1 cellular context compared by ENCODE assay signal in genomic region chr1:212558665-212559480, GRCh38.
TF ChIP-seq lines count a peak whose summit lies in the region.

No MANE protein-coding gene starts in this region.

TF ChIP-seq in HepG2, 621 proteins besides CTCF, POLR2A, EP300 and RAD21 (continued from another document and continues in another):
- TF ChIP-seq, protein P1, sequence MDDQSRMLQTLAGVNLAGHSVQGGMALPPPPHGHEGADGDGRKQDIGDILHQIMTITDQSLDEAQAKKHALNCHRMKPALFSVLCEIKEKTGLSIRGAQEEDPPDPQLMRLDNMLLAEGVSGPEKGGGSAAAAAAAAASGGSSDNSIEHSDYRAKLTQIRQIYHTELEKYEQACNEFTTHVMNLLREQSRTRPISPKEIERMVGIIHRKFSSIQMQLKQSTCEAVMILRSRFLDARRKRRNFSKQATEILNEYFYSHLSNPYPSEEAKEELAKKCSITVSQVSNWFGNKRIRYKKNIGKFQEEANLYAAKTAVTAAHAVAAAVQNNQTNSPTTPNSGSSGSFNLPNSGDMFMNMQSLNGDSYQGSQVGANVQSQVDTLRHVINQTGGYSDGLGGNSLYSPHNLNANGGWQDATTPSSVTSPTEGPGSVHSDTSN (CRISPR knock-in tag; IDR thresholded peaks at IDR 0.05; ENCODE audit: borderline replicate concordance) = no peak
- TF ChIP-seq KDM2A (CRISPR knock-in tag; IDR thresholded peaks at IDR 0.05; ENCODE audit: borderline replicate concordance, low read depth) (peak; percentile 76; the same call in 1 of the 2 replicates), ZNF3 (CRISPR knock-in tag; IDR thresholded peaks at IDR 0.05) (no peak), ZNF546 (CRISPR knock-in tag; conservative IDR thresholded peaks at IDR 0.05) (no peak), ZC3H13 (CRISPR knock-in tag; IDR thresholded peaks at IDR 0.05) (no peak), SMAD9 (CRISPR knock-in tag; IDR thresholded peaks at IDR 0.05) (no peak), SAP130 (CRISPR knock-in tag; IDR thresholded peaks at IDR 0.05; ENCODE audit: low read depth) (peak; percentile 35; the same call in 1 of the 2 replicates), ZSCAN30 (CRISPR knock-in tag; IDR thresholded peaks at IDR 0.05) (no peak), ZBTB21 (CRISPR knock-in tag; IDR thresholded peaks at IDR 0.05) (peak; percentile 55; the same call in 1 of the 2 replicates), ZNF563 (CRISPR knock-in tag; IDR thresholded peaks at IDR 0.05) (peak; percentile 45; the same call in 1 of the 2 replicates), ZNF33A (CRISPR knock-in tag; IDR thresholded peaks at IDR 0.05; ENCODE audit: borderline replicate concordance) (no peak), ZNF44 (CRISPR knock-in tag; IDR thresholded peaks at IDR 0.05) (0 out of 2 replicates have a peak, but pooled peaks have one; percentile 42), PHF21A (CRISPR knock-in tag; IDR thresholded peaks at IDR 0.05) (no peak), ZNF772 (CRISPR knock-in tag; IDR thresholded peaks at IDR 0.05) (no peak), POGZ (CRISPR knock-in tag; IDR thresholded peaks at IDR 0.05) (peak; percentile 74), RXRA (CRISPR knock-in tag; IDR thresholded peaks at IDR 0.05) (peak; percentile 27; the same call in 1 of the 2 replicates), GZF1 (CRISPR knock-in tag; IDR thresholded peaks at IDR 0.05) (no peak), NFE2L1 (CRISPR knock-in tag; IDR thresholded peaks at IDR 0.05; ENCODE audit: borderline replicate concordance) (no peak), TEAD3 (CRISPR knock-in tag; optimal IDR thresholded peaks at IDR 0.05; ENCODE audit: borderline replicate concordance) (peak; percentile 36), GFI1 (CRISPR knock-in tag; IDR thresholded peaks at IDR 0.05; ENCODE audit: borderline replicate concordance) (no peak), HOXA5 (CRISPR knock-in tag; IDR thresholded peaks at IDR 0.05) (no peak), ZNF30 (CRISPR knock-in tag; IDR thresholded peaks at IDR 0.05) (no peak; the same call in 1 of the 2 replicates), ZNF282 (IDR thresholded peaks at IDR 0.05; ENCODE audit: partially characterized antibody) (no peak), ZNF225 (CRISPR knock-in tag; IDR thresholded peaks at IDR 0.05) (no peak), ZNF652 (CRISPR knock-in tag; IDR thresholded peaks at IDR 0.05; ENCODE audit: borderline replicate concordance, low read depth) (no peak), ATF4 (CRISPR knock-in tag; IDR thresholded peaks at IDR 0.05) (peak in 1 of 2 experiments; percentile 71; a peak in 2 of 4 replicates), HCFC1 (IDR thresholded peaks at IDR 0.05; ENCODE audit: low read depth, low read length) (no peak), RFX5 (IDR thresholded peaks at IDR 0.05; ENCODE audit: low read depth, low read length) (no peak), ZNF704 (CRISPR knock-in tag; IDR thresholded peaks at IDR 0.05; ENCODE audit: borderline replicate concordance) (no peak; the same call in 1 of the 2 replicates), SNAPC2 (CRISPR knock-in tag; IDR thresholded peaks at IDR 0.05) (no peak), ZNF350 (CRISPR knock-in tag; IDR thresholded peaks at IDR 0.05; ENCODE audit: borderline replicate concordance, low read depth) (no peak), ZNF138 (CRISPR knock-in tag; IDR thresholded peaks at IDR 0.05; ENCODE audit: low read depth) (no peak), ZFYVE20 (CRISPR knock-in tag; IDR thresholded peaks at IDR 0.05; ENCODE audit: borderline replicate concordance, low read depth) (no peak), ZNF703 (CRISPR knock-in tag; IDR thresholded peaks at IDR 0.05; ENCODE audit: borderline replicate concordance) (no peak), FOXK2 (IDR thresholded peaks at IDR 0.05) (no peak), ZNF737 (CRISPR knock-in tag; IDR thresholded peaks at IDR 0.05; ENCODE audit: borderline replicate concordance) (no peak), GABPA (IDR thresholded peaks at IDR 0.05; ENCODE audit: low read depth, low read length) (no peak), GABPA (CRISPR knock-in tag; IDR thresholded peaks at IDR 0.05; ENCODE audit: low read depth) (no peak), HDAC2 (CRISPR knock-in tag; IDR thresholded peaks at IDR 0.05) (no peak), ETV6 (CRISPR knock-in tag; conservative IDR thresholded peaks at IDR 0.05) (no peak), ARNTL (CRISPR knock-in tag; IDR thresholded peaks at IDR 0.05) (no peak), JUN (CRISPR knock-in tag; IDR thresholded peaks at IDR 0.05) (peak; percentile 77), ATRX (CRISPR knock-in tag; IDR thresholded peaks at IDR 0.05; ENCODE audit: borderline replicate concordance) (no peak), ZSCAN5A (CRISPR knock-in tag; IDR thresholded peaks at IDR 0.05; ENCODE audit: borderline replicate concordance) (no peak), ZNF83 (CRISPR knock-in tag; IDR thresholded peaks at IDR 0.05; ENCODE audit: borderline replicate concordance) (no peak), RFX1 (IDR thresholded peaks at IDR 0.05) (no peak), TBX2 (CRISPR knock-in tag; IDR thresholded peaks at IDR 0.05; ENCODE audit: borderline replicate concordance) (peak; percentile 39; the same call in 1 of the 2 replicates), ZNF263 (CRISPR knock-in tag; IDR thresholded peaks at IDR 0.05) (no peak), ZNF549 (CRISPR knock-in tag; IDR thresholded peaks at IDR 0.05) (no peak), ERF (CRISPR knock-in tag; IDR thresholded peaks at IDR 0.05) (0 out of 2 replicates have a peak, but pooled peaks have one; percentile 41), MAZ (IDR thresholded peaks at IDR 0.05; ENCODE audit: borderline replicate concordance, low read depth, low read length) (peak; percentile 34; the same call in 1 of the 2 replicates), MAZ (CRISPR knock-in tag; IDR thresholded peaks at IDR 0.05; ENCODE audit: low read depth) (peak; percentile 36; the same call in 1 of the 2 replicates), MIXL1 (CRISPR knock-in tag; IDR thresholded peaks at IDR 0.05) (no peak), PRDM4 (CRISPR knock-in tag; IDR thresholded peaks at IDR 0.05; ENCODE audit: borderline replicate concordance) (no peak), ZSCAN9 (CRISPR knock-in tag; IDR thresholded peaks at IDR 0.05; ENCODE audit: borderline replicate concordance) (no peak; the same call in 1 of the 2 replicates)
- TF ChIP-seq, protein P2, sequence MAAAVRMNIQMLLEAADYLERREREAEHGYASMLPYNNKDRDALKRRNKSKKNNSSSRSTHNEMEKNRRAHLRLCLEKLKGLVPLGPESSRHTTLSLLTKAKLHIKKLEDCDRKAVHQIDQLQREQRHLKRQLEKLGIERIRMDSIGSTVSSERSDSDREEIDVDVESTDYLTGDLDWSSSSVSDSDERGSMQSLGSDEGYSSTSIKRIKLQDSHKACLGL (CRISPR knock-in tag; IDR thresholded peaks at IDR 0.05) = no peak; the same call in 1 of the 2 replicates
- TF ChIP-seq, protein P3, sequence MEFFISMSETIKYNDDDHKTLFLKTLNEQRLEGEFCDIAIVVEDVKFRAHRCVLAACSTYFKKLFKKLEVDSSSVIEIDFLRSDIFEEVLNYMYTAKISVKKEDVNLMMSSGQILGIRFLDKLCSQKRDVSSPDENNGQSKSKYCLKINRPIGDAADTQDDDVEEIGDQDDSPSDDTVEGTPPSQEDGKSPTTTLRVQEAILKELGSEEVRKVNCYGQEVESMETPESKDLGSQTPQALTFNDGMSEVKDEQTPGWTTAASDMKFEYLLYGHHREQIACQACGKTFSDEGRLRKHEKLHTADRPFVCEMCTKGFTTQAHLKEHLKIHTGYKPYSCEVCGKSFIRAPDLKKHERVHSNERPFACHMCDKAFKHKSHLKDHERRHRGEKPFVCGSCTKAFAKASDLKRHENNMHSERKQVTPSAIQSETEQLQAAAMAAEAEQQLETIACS (CRISPR knock-in tag; IDR thresholded peaks at IDR 0.05) = peak; percentile 93
- TF ChIP-seq, protein P4, sequence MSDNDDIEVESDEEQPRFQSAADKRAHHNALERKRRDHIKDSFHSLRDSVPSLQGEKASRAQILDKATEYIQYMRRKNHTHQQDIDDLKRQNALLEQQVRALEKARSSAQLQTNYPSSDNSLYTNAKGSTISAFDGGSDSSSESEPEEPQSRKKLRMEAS (IDR thresholded peaks at IDR 0.05) = peak; percentile 80
- TF ChIP-seq, protein P5, sequence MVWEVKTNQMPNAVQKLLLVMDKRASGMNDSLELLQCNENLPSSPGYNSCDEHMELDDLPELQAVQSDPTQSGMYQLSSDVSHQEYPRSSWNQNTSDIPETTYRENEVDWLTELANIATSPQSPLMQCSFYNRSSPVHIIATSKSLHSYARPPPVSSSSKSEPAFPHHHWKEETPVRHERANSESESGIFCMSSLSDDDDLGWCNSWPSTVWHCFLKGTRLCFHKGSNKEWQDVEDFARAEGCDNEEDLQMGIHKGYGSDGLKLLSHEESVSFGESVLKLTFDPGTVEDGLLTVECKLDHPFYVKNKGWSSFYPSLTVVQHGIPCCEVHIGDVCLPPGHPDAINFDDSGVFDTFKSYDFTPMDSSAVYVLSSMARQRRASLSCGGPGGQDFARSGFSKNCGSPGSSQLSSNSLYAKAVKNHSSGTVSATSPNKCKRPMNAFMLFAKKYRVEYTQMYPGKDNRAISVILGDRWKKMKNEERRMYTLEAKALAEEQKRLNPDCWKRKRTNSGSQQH (CRISPR knock-in tag; IDR thresholded peaks at IDR 0.05; ENCODE audit: low read depth) = no peak
- TF ChIP-seq, protein P6, sequence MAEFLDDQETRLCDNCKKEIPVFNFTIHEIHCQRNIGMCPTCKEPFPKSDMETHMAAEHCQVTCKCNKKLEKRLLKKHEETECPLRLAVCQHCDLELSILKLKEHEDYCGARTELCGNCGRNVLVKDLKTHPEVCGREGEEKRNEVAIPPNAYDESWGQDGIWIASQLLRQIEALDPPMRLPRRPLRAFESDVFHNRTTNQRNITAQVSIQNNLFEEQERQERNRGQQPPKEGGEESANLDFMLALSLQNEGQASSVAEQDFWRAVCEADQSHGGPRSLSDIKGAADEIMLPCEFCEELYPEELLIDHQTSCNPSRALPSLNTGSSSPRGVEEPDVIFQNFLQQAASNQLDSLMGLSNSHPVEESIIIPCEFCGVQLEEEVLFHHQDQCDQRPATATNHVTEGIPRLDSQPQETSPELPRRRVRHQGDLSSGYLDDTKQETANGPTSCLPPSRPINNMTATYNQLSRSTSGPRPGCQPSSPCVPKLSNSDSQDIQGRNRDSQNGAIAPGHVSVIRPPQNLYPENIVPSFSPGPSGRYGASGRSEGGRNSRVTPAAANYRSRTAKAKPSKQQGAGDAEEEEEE (CRISPR knock-in tag; IDR thresholded peaks at IDR 0.05; ENCODE audit: borderline replicate concordance) = no peak
- TF ChIP-seq, protein P7, sequence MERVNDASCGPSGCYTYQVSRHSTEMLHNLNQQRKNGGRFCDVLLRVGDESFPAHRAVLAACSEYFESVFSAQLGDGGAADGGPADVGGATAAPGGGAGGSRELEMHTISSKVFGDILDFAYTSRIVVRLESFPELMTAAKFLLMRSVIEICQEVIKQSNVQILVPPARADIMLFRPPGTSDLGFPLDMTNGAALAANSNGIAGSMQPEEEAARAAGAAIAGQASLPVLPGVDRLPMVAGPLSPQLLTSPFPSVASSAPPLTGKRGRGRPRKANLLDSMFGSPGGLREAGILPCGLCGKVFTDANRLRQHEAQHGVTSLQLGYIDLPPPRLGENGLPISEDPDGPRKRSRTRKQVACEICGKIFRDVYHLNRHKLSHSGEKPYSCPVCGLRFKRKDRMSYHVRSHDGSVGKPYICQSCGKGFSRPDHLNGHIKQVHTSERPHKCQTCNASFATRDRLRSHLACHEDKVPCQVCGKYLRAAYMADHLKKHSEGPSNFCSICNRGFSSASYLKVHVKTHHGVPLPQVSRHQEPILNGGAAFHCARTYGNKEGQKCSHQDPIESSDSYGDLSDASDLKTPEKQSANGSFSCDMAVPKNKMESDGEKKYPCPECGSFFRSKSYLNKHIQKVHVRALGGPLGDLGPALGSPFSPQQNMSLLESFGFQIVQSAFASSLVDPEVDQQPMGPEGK (CRISPR knock-in tag; IDR thresholded peaks at IDR 0.05) = peak; percentile 30; the same call in 1 of the 2 replicates
